Comparison of ENCODE assay signal across 8 cellular contexts in the genomic region with DNA sequence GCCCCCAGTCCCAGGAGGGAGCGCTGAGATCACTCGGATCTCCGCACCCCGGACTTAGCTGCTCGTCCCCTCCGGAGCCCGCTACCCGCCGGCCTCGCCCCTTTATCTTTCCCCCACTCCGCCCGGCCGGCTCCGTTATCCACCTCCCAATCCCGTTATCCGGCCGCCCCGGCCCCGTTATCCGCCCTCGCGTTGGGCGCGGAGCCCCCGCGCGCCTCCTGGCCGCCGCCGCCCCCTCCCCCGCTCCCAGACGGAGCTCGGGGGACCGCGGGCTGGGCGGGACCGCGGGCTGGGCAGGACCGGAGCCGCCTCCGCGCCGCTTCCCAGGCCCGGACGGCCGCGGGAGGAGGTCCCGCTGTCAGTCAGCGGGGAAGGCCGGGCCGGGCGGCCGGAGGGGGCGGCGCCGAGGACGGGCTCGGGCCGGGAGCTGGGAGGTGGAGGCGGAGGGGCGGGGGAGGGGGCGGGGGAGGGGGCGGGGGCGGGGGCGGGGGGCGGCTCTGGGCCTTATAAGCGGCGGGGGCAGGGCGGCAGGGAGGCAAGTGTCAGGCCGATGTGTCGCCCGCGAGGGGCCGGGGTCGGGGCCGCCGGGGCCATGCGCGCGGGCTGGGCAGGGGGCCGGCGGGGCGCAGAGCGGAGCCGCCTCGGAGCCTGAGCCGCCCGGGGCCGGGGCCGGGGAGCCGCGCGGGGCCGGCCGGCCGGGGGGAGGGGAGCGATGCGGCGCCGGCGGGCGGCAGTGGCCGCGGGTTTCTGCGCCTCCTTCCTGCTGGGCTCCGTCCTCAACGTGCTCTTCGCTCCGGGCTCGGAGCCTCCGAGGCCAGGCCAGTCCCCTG. TPM values are rescaled to one million over a fixed set of nuclear protein-coding genes. Genes with fewer than 3 reads are reported as not detected.
DNase-seq lines count a peak whose midpoint lies in the region; ATAC-seq, FAIRE-seq and TF ChIP-seq lines count a peak whose summit lies in the region.

PKDCC (plus strand) TSS at position 534 of the 830 bp plus-strand sequence; CDS start at position 713, 179 bp downstream.

- H3K27me3 ChIP-seq in keratinocyte (ENCODE audit: control insufficient read depth, extremely low read depth, insufficient read depth, low read length) (peaks cover 50% of the 10 kb centered on the region), skeletal muscle tissue (ENCODE audit: control insufficient read depth in 3 of 3, insufficient read depth in 3 of 3, low read length in 3 of 3) (no peaks in the 10 kb centered on the region)

- H3K4me3 ChIP-seq in SK-N-MC (peak within 1 kb of the TSS; percentile 79), choroid plexus epithelial cell (ENCODE audit: low read depth, low read length) (peak within 1 kb of the TSS; percentile 92), keratinocyte (ENCODE audit: control insufficient read depth in 2 of 3, extremely low read depth in 1 of 3, insufficient read depth in 2 of 3, low read depth in 1 of 3, low read length in 3 of 3) (peak within 1 kb of the TSS in 1 of 3 experiments; percentile 9), skeletal muscle tissue (ENCODE audit: low read length in 3 of 3) (peak within 1 kb of the TSS; percentile 71 to 98 (median 95))

- H3K4me2 ChIP-seq in keratinocyte (ENCODE audit: control insufficient read depth, extremely low read depth, insufficient read depth, low read depth, low read length) = peak within 1 kb of the TSS; percentile 37

- H3K27ac ChIP-seq in SK-N-MC (no peak within 1 kb of the TSS), keratinocyte (ENCODE audit: control insufficient read depth, insufficient read depth, low read length) (no peak within 1 kb of the TSS), skeletal muscle tissue (ENCODE audit: low read depth, low read length) (peak within 1 kb of the TSS; percentile 95)

- DNase-seq in AG08396 (ENCODE audit: low spot score) = peak; percentile 98
- peak; percentile 89 for DNase-seq in GM13977 (ENCODE audit: low spot score)
- DNase-seq in SK-N-MC (ENCODE audit: low read depth, low spot score) = no peak
- peak; percentile 92 for DNase-seq in choroid plexus epithelial cell (ENCODE audit: low read depth)
- DNase-seq in keratinocyte (ENCODE audit: low read depth, low spot score) = no peak
- no peak for DNase-seq in NCI-H128 (lab: John Stamatoyannopoulos, UW; ENCODE audit: unreplicated experiment)

- H3K9me1 ChIP-seq in keratinocyte (ENCODE audit: control insufficient read depth, extremely low read depth, insufficient read depth, low read length) = no peaks in the 10 kb centered on the region

- FAIRE-seq in keratinocyte (lab: Jason Lieb, UNC) = no peak

- H3K79me2 ChIP-seq in keratinocyte (ENCODE audit: control insufficient read depth, insufficient read depth, low read length) = no peaks in the 10 kb centered on the region

- ATAC-seq in HG03175 (IDR thresholded peaks at IDR 0.05; ENCODE audit: unreplicated experiment) = peak; percentile 58

- H3K36me3 ChIP-seq in SK-N-MC (ENCODE audit: insufficient read depth, low read length) (no peaks in the 10 kb centered on the region), keratinocyte (ENCODE audit: control insufficient read depth in 2 of 2, extremely low read depth in 1 of 2, insufficient read depth in 2 of 2, low read length in 2 of 2) (no peaks in the 10 kb centered on the region), skeletal muscle tissue (ENCODE audit: control insufficient read depth in 3 of 3, insufficient read depth in 3 of 3, low read length in 3 of 3) (peaks cover under 1 to 7% (median 5%) of the 10 kb centered on the region in 3 donors)

- dilution Hi-C loops in keratinocyte (cut with MboI; ENCODE audit: extremely low pct_ligation_motif_present, low sequenced_read_pairs) = no loop called here

- no peaks in the 10 kb centered on the region for H4K20me1 ChIP-seq in keratinocyte (ENCODE audit: control insufficient read depth, extremely low read depth, insufficient read depth, low read length)

- peak within 1 kb of the TSS; percentile 70 for H3K9ac ChIP-seq in SK-N-MC (ENCODE audit: insufficient read length)
- H3K9ac ChIP-seq in keratinocyte (ENCODE audit: control insufficient read depth, extremely low read depth, insufficient read depth, low read length) = no peak within 1 kb of the TSS
- H3K9ac ChIP-seq in skeletal muscle tissue (ENCODE audit: low read depth in 1 of 3, low read length in 3 of 3) = peak within 1 kb of the TSS; percentile 82 to 99 (median 97)

- TF ChIP-seq CTCF in GM13977 (IDR thresholded peaks at IDR 0.05; ENCODE audit: extremely low read depth, insufficient read depth, missing control alignments) (no peak), choroid plexus epithelial cell (conservative IDR thresholded peaks at IDR 0.05; ENCODE audit: low read depth, low read length) (no peak), keratinocyte (optimal IDR thresholded peaks at IDR 0.05 in 1 of 3, IDR thresholded peaks at IDR 0.05 in 1 of 3, conservative IDR thresholded peaks at IDR 0.05 in 1 of 3; ENCODE audit: extremely low read depth in 1 of 3, insufficient read depth in 2 of 3, low read length in 3 of 3) (no peak)

- in situ Hi-C loops in GM13977 (cut with MboI; ENCODE audit: low pct_unique_long_range_greater_than_20kb, low sequenced_read_pairs, unreplicated experiment) = no loop called here

- H3K4me1 ChIP-seq in keratinocyte (ENCODE audit: control insufficient read depth, extremely low read depth, insufficient read depth, low read length) (no peaks in the 10 kb centered on the region), skeletal muscle tissue (ENCODE audit: control insufficient read depth in 3 of 3, insufficient read depth in 3 of 3, low read length in 3 of 3) (peaks cover 33 to 41% (median 38%) of the 10 kb centered on the region in 3 donors)

- H3K9me3 ChIP-seq in SK-N-MC (ENCODE audit: low read depth, low read length) (no peaks in the 10 kb centered on the region), keratinocyte (ENCODE audit: control insufficient read depth, low read depth, low read length) (no peaks in the 10 kb centered on the region), skeletal muscle tissue (ENCODE audit: control insufficient read depth in 3 of 3, low read length in 3 of 3) (no peaks in the 10 kb centered on the region)

- H2AFZ ChIP-seq in keratinocyte (ENCODE audit: control insufficient read depth, low read length) = no peak within 1 kb of the TSS

RNA-seq across cellular contexts. Expression of gene PKDCC, which starts in this region (rescaled TPM):
- polyA plus RNA-seq in keratinocyte = 0.05 to 0.12 TPM in 2 of 3 replicates, not detected in the other
- not detected for polyA plus RNA-seq in keratinocyte (2011; ENCODE audit: low read depth)
- not detected in 2 replicates for polyA plus RNA-seq in keratinocyte (2011; cell fraction: cytosol; rRNA removed)
- polyA plus RNA-seq in keratinocyte (2011; cell fraction: nucleus; rRNA removed) = 0.13 and 0.20 TPM in 2 replicates
- polyA plus RNA-seq in keratinocyte (2012; ENCODE audit: low replicate concordance) = not detected in 2 replicates
- polyA minus RNA-seq in keratinocyte = not detected in 3 replicates
- not detected for polyA minus RNA-seq in keratinocyte (2011; cell fraction: cytosol; rRNA and poly(A)+ RNA removed)
- 0.63 TPM in 1 of 2 replicates, not detected in the other for polyA minus RNA-seq in keratinocyte (2011; cell fraction: nucleus; rRNA and poly(A)+ RNA removed)
- 89.2 TPM for total RNA-seq in skeletal muscle tissue

Comparison
In these comparisons a context has a peak if more than half of its experiments do, and no peak if none do; other contexts are left out.
1. DNase-seq: peak in AG08396 (single experiment), GM13977 (single experiment) and choroid plexus epithelial cell (single experiment); none in SK-N-MC (single experiment), keratinocyte (single experiment) and NCI-H128 (single experiment).